Comparison of ENCODE assay signal across 22 cellular contexts in the genomic region with DNA sequence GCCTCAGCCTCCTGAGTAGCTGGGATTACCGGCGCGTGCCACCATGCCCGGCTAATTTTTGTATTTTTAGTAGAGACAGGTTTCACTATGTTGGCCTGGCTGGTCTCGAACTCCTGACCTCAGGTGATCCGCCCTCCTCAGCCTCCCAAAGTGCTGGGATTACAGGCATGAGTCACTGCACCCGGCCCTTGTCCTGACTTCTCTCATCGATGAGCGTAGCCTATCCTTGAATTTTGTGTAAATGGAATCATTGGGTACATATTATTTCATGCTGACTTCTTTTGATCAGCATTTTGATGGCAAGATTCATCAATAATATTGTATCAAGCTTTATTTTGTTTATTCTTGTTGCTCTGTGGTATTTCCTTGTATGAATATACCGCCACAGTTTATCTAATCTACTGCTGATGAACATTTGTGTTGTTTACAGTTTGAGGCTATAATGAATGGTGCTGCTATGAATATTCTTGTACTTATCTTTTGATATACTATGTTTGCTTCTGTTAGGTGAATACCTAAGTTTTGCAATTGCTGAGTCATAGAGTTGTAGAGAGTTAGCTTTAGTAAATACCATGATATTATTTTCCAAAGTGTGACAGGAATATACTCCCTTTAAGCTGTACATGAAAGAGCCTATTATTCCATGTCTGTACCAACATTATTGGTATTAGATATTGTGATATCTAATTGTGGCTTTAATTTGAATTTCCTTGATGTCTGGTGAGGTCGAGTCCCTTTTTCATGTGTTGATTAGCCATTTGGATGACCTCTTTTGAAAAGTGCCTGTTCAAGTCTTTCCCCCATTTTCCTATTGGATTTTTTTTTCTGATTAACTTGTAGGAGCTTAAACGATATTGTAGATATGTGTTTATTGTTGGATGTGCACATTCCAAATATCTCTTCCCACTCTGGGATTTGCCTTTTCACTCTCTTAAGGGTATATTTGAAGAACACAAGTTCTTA.
DNase-seq lines count a peak whose midpoint lies in the region; ATAC-seq and TF ChIP-seq lines count a peak whose summit lies in the region.
"Had no signal": no experiment of that assay in that cellular context is flagged by ENCODE, and none has a peak within 500 bp of the region (broad histone marks: within the 10 kb centered on the region; RNA-seq: fewer than 3 reads in every experiment).

No MANE protein-coding gene starts in this region.

- H4K8ac ChIP-seq in IMR-90 (ENCODE audit: low read depth in 2 of 2, low read length in 2 of 2): no peak overlapping the region

- no peak overlapping the region for H2AK9ac ChIP-seq in IMR-90 (replicated peaks; ENCODE audit: low read depth, low read length, poor library complexity)

- TF ChIP-seq RAD21 in IMR-90 (IDR thresholded peaks at IDR 0.05; ENCODE audit: low read length): no peak

- no peaks in the 10 kb centered on the region for H3K9me3 ChIP-seq in CD8-positive, alpha-beta T cell (ENCODE audit: low read length)
- no peaks in the 10 kb centered on the region for H3K9me3 ChIP-seq in IMR-90 (ENCODE audit: control insufficient read depth, insufficient read depth, low read length)
- H3K9me3 ChIP-seq: SJSA1, vagina had no signal

- no peak overlapping the region for H4K91ac ChIP-seq in IMR-90 (ENCODE audit: insufficient read depth, low read depth, low read length)

- H3K23ac ChIP-seq in IMR-90 (ENCODE audit: low read depth, low read length): no peak overlapping the region

- H3K4me2 ChIP-seq in IMR-90 (ENCODE audit: low read depth, low read length): no peak overlapping the region

- DNase-seq in CD8-positive, alpha-beta T cell: no peak
- peak; percentile 66 for DNase-seq in IMR-90
- no peak for DNase-seq in effector memory CD8-positive, alpha-beta T cell
- peak in 1 of 10 donors; percentile 21 for DNase-seq in naive thymus-derived CD8-positive, alpha-beta T cell
- DNase-seq in superior temporal gyrus (ENCODE audit: extremely low spot score): no peak
- DNase-seq: activated CD4-positive, CD25-positive, alpha-beta regulatory T cell; activated effector memory CD4-positive, alpha-beta T cell treated with Interleukin-2 at 50 U/mL for 16 hours; amniotic stem cell; cerebellar nuclear complex; COR-L47; foreskin melanocyte; H9; Kasumi-1; NCI-H1105; NCI-H2107; OCI-M1; stimulated activated CD4-positive, alpha-beta T cell treated with anti-CD3 and anti-CD28 coated beads, Interleukin-2, amount 100 ng/mL, for 24 hours had no signal

- peaks cover 7% of the 10 kb centered on the region; the same call in 1 of the 2 replicates for H4K20me1 ChIP-seq in IMR-90 (ENCODE audit: insufficient read depth, low read length)

- WGBS in IMR-90 (ENCODE audit: extremely low coverage in 2 of 2, insufficient read length in 1 of 2), 2 experiments: no CpG with 5 or more reads among the region's 12 CpGs

- no peak overlapping the region for H2AK5ac ChIP-seq in IMR-90 (ENCODE audit: low read depth, low read length)

- in situ Hi-C loops in IMR-90 (cut with MboI; ENCODE audit: low sequenced_read_pairs): no loop called here

- H3K9me3 Mint-ChIP-seq in CD8-positive, alpha-beta T cell: no peaks in the 10 kb centered on the region
- H3K9me3 Mint-ChIP-seq in effector memory CD8-positive, alpha-beta T cell: no peaks in the 10 kb centered on the region
- no peaks in the 10 kb centered on the region for H3K9me3 Mint-ChIP-seq in naive thymus-derived CD8-positive, alpha-beta T cell
- H3K9me3 Mint-ChIP-seq: H9 had no signal

- H3K4ac ChIP-seq in IMR-90 (ENCODE audit: low read depth, low read length): no peak overlapping the region

- H2BK5ac ChIP-seq in IMR-90 (ENCODE audit: low read depth, low read length, poor library complexity, severe bottlenecking): no peak overlapping the region

- TF ChIP-seq POLR2A in IMR-90 (IDR thresholded peaks at IDR 0.05; ENCODE audit: low read depth, low read length): no peak

- no peak for TF ChIP-seq CTCF in CD8-positive, alpha-beta T cell (IDR thresholded peaks at IDR 0.05)
- no peak for TF ChIP-seq CTCF in IMR-90 (conservative IDR thresholded peaks at IDR 0.05; ENCODE audit: low read depth, low read length)

- peaks cover 24% of the 10 kb centered on the region for H3K4me1 ChIP-seq in CD8-positive, alpha-beta T cell (ENCODE audit: insufficient read depth, low read length)
- peaks cover 27% of the 10 kb centered on the region for H3K4me1 ChIP-seq in IMR-90 (ENCODE audit: control insufficient read depth, insufficient read depth, low read length)

- no peak overlapping the region for H2BK120ac ChIP-seq in IMR-90 (ENCODE audit: low read depth, low read length)

- peak overlapping the region; percentile 53 for H3K27ac Mint-ChIP-seq in CD8-positive, alpha-beta T cell
- peak overlapping the region; percentile 95 to 97 for H3K27ac Mint-ChIP-seq in effector memory CD8-positive, alpha-beta T cell
- H3K27ac Mint-ChIP-seq in naive thymus-derived CD8-positive, alpha-beta T cell: peak overlapping the region in 6 of 10 donors; percentile 16 to 67 (median 45)

- BruUV-seq in IMR-90 (replicated peaks; lab: Mats Ljungman, UMichigan): no TSS peak

- ATAC-seq in CD8-positive, alpha-beta T cell: no peak
- ATAC-seq in IMR-90 (ENCODE audit: low read depth): peak; percentile 24; the same call in 1 of the 2 replicates
- ATAC-seq in effector memory CD8-positive, alpha-beta T cell (replicated peaks): no peak
- no peak for ATAC-seq in naive thymus-derived CD8-positive, alpha-beta T cell
- no peak for ATAC-seq in GM19328 (IDR thresholded peaks at IDR 0.05; ENCODE audit: unreplicated experiment)
- no peak for ATAC-seq in GM21576 (IDR thresholded peaks at IDR 0.05; ENCODE audit: unreplicated experiment)
- no peak for ATAC-seq in HG03439 (IDR thresholded peaks at IDR 0.05; ENCODE audit: unreplicated experiment)

- CTCF ChIA-PET in CD8-positive, alpha-beta T cell (lab: Charles Lee): no interaction called here
- CTCF ChIA-PET in IMR-90 (lab: Yijun Ruan, JAX): no interaction called here

- H3K18ac ChIP-seq in IMR-90 (ENCODE audit: low read depth, low read length): no peak overlapping the region

- H3K9ac ChIP-seq in IMR-90 (ENCODE audit: low read depth, low read length): no peak overlapping the region

- no peak overlapping the region for H2BK15ac ChIP-seq in IMR-90 (ENCODE audit: low read depth, low read length)

- H3K4me3 ChIP-seq in CD8-positive, alpha-beta T cell (ENCODE audit: low read depth, low read length): no peak overlapping the region
- no peak overlapping the region for H3K4me3 ChIP-seq in IMR-90 (ENCODE audit: insufficient read depth, low read depth, low read length)
- H3K4me3 ChIP-seq: SJSA1, vagina had no signal

- H2AFZ ChIP-seq in IMR-90 (replicated peaks; ENCODE audit: low read length, poor library complexity): no peak overlapping the region

- no peaks in the 10 kb centered on the region for H3K27me3 Mint-ChIP-seq in CD8-positive, alpha-beta T cell (ENCODE audit: low read depth)
- H3K27me3 Mint-ChIP-seq in effector memory CD8-positive, alpha-beta T cell: no peaks in the 10 kb centered on the region
- no peaks in the 10 kb centered on the region for H3K27me3 Mint-ChIP-seq in naive thymus-derived CD8-positive, alpha-beta T cell

- H3K4me3 Mint-ChIP-seq in CD8-positive, alpha-beta T cell: no peak overlapping the region
- no peak overlapping the region for H3K4me3 Mint-ChIP-seq in effector memory CD8-positive, alpha-beta T cell
- no peak overlapping the region for H3K4me3 Mint-ChIP-seq in naive thymus-derived CD8-positive, alpha-beta T cell
- H3K4me3 Mint-ChIP-seq: H9 had no signal

- no peak overlapping the region for H4K5ac ChIP-seq in IMR-90 (ENCODE audit: low read depth, low read length)

- H3K14ac ChIP-seq in IMR-90 (replicated peaks; ENCODE audit: low read depth, low read length): no peak overlapping the region

- peaks cover 52% of the 10 kb centered on the region for H3K4me1 Mint-ChIP-seq in CD8-positive, alpha-beta T cell (ENCODE audit: low read depth)
- peaks cover 60 to 72% of the 10 kb centered on the region in 2 donors for H3K4me1 Mint-ChIP-seq in effector memory CD8-positive, alpha-beta T cell (ENCODE audit: low read depth in 2 of 2)
- H3K4me1 Mint-ChIP-seq in naive thymus-derived CD8-positive, alpha-beta T cell: peaks cover 38 to 64% (median 59%) of the 10 kb centered on the region in 4 donors

- H3K79me1 ChIP-seq in IMR-90 (ENCODE audit: low read depth in 1 of 2, low read length in 2 of 2): peaks cover 30 to 81% of the 10 kb centered on the region in 2 experiments

- intact Hi-C loops in CD8-positive, alpha-beta T cell (cut with DNase I, micrococcal nuclease): no loop called here
- intact Hi-C loops in IMR-90 (cut with micrococcal nuclease): no loop called here

- POLR2A ChIA-PET in CD8-positive, alpha-beta T cell (lab: Charles Lee): interaction anchor here (1.5 kb wide), 1 partner anchor 8 kb away, joined by 7 read pairs; no protein-coding TSS in a partner anchor
- POLR2A ChIA-PET in IMR-90 (lab: Charles Lee; ENCODE audit: unreplicated experiment): no interaction called here
- POLR2A ChIA-PET in naive thymus-derived CD8-positive, alpha-beta T cell (lab: Charles Lee): no interaction called here

- no peak overlapping the region for H3K56ac ChIP-seq in IMR-90 (ENCODE audit: extremely low read depth, insufficient read depth, low read length)

- no peaks in the 10 kb centered on the region for H3K36me3 ChIP-seq in CD8-positive, alpha-beta T cell (ENCODE audit: insufficient read depth, low read length)
- no peaks in the 10 kb centered on the region; the same call in 1 of the 2 replicates for H3K36me3 ChIP-seq in IMR-90 (ENCODE audit: control insufficient read depth, insufficient read depth, low read length)
- H3K36me3 ChIP-seq: vagina had no signal

- H3K27me3 ChIP-seq in CD8-positive, alpha-beta T cell (ENCODE audit: insufficient read depth, low read length): no peaks in the 10 kb centered on the region
- no peaks in the 10 kb centered on the region for H3K27me3 ChIP-seq in IMR-90 (ENCODE audit: control insufficient read depth, insufficient read depth, low read length)
- H3K27me3 ChIP-seq: SJSA1, vagina had no signal

- no peak overlapping the region for H2BK20ac ChIP-seq in IMR-90 (ENCODE audit: low read depth, low read length)

- H3K36me3 Mint-ChIP-seq in CD8-positive, alpha-beta T cell: peaks cover 13% of the 10 kb centered on the region
- peaks cover 17% of the 10 kb centered on the region for H3K36me3 Mint-ChIP-seq in effector memory CD8-positive, alpha-beta T cell (ENCODE audit: insufficient read depth)
- H3K36me3 Mint-ChIP-seq in naive thymus-derived CD8-positive, alpha-beta T cell: no peaks in the 10 kb centered on the region

- dilution Hi-C loops in IMR-90 (cut with HindIII; ENCODE audit: low sequenced_read_pairs, unreplicated experiment): no loop called here

- H3K9me1 ChIP-seq in IMR-90 (ENCODE audit: insufficient read depth, low read length): peaks cover 45% of the 10 kb centered on the region

- H3K27ac ChIP-seq in CD8-positive, alpha-beta T cell (ENCODE audit: low read depth, low read length): no peak overlapping the region
- H3K27ac ChIP-seq in IMR-90 (ENCODE audit: insufficient read depth, low read length): no peak overlapping the region
- H3K27ac ChIP-seq: SJSA1, vagina had no signal

TF ChIP-seq in IMR-90, 13 proteins besides CTCF, POLR2A, EP300 and RAD21 (continues in another document):
- TF ChIP-seq NFE2L2 (IDR thresholded peaks at IDR 0.05; ENCODE audit: low read depth, low read length) (peak; percentile 78), MAFK (IDR thresholded peaks at IDR 0.05; ENCODE audit: low read depth, low read length) (peak; percentile 27; the same call in 1 of the 2 replicates), CEBPB (IDR thresholded peaks at IDR 0.05; ENCODE audit: low read depth, low read length) (peak; percentile 85), SMC3 (IDR thresholded peaks at IDR 0.05; ENCODE audit: low read depth, low read length) (no peak)

Comparison
In these comparisons a context has a peak if more than half of its experiments do, and no peak if none do; other contexts are left out.
1. H3K27ac Mint-ChIP-seq: peak in every context shown above with its lines; median percentile 96 in effector memory CD8-positive, alpha-beta T cell; 53 in CD8-positive, alpha-beta T cell; 45 in naive thymus-derived CD8-positive, alpha-beta T cell.